ENCODE assay signal across 29 cellular contexts in the genomic region with DNA sequence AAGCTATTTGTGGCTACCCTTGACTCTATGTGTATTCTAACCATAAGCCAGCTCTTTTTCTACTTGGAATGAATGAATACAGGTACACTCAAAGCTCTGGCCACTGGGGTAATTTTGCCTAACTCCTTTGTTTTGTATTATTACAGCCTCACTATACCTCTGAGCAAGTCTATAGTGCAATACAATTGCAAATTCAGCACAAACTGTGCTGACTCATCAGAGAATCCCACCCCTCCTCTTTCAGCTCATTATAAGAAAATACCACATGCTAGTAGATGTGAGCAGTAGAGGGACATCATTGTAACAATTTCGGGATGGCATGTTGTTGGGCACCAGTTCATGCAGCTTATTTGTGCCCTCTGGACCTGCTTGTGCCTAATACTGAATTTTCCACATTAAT.
"Had no signal": no experiment of that assay in that cellular context is flagged by ENCODE, and none has a peak within 500 bp of the region (broad histone marks: within the 10 kb centered on the region; RNA-seq: fewer than 3 reads in every experiment).

No MANE protein-coding gene starts in this region.

- H3K9me3 ChIP-seq: stomach, suprapubic skin, testis, thoracic aorta, thyroid gland, tibial artery, tibial nerve, transverse colon, upper lobe of left lung, upper lobe of right lung, uterus, vagina had no signal

- H3K27ac ChIP-seq: stomach, suprapubic skin, testis, thoracic aorta, thyroid gland, tibial artery, tibial nerve, transverse colon, upper lobe of left lung, upper lobe of right lung, uterus, vagina had no signal

- H3K4me1 Mint-ChIP-seq: stimulated activated effector memory CD8-positive, alpha-beta T cell treated with anti-CD3 and anti-CD28 coated beads, Interleukin-12 subunit alpha, Interleukin-12 subunit beta, amount 100 ng/mL, for 72 hours; stimulated activated memory B cell treated with anti-CD40 and anti-IgM and Interleukin-4, amounts not matched to agents 10 μg/mL and 1 μg/mL and 100 μg/mL, for 72 hours; stimulated activated naive B cell treated with anti-CD40 and anti-IgM and Interleukin-4, amounts not matched to agents 10 μg/mL and 1 μg/mL and 100 μg/mL, for 72 hours; stimulated activated naive CD8-positive, alpha-beta T cell treated with anti-CD3 and anti-CD28 coated beads, Interleukin-15, amount 100 ng/mL, for 72 hours had no signal

- H3K4me1 ChIP-seq: stomach, suprapubic skin, testis, thyroid gland, tibial artery, tibial nerve, upper lobe of left lung, upper lobe of right lung, uterus, vagina had no signal

- H3K36me3 Mint-ChIP-seq: stimulated activated effector memory CD8-positive, alpha-beta T cell treated with anti-CD3 and anti-CD28 coated beads, Interleukin-12 subunit alpha, Interleukin-12 subunit beta, amount 100 ng/mL, for 72 hours; stimulated activated memory B cell treated with anti-CD40 and anti-IgM and Interleukin-4, amounts not matched to agents 10 μg/mL and 1 μg/mL and 100 μg/mL, for 72 hours; stimulated activated naive B cell treated with anti-CD40 and anti-IgM and Interleukin-4, amounts not matched to agents 10 μg/mL and 1 μg/mL and 100 μg/mL, for 72 hours; type B pancreatic cell had no signal

- H3K9me3 Mint-ChIP-seq: stimulated activated effector memory CD8-positive, alpha-beta T cell treated with anti-CD3 and anti-CD28 coated beads, Interleukin-12 subunit alpha, Interleukin-12 subunit beta, amount 100 ng/mL, for 72 hours; stimulated activated naive B cell treated with anti-CD40 and anti-IgM and Interleukin-4, amounts not matched to agents 10 μg/mL and 1 μg/mL and 100 μg/mL, for 72 hours had no signal

- FAIRE-seq: urothelium cell line had no signal

- H3K27me3 ChIP-seq: stomach, suprapubic skin, testis, thyroid gland, tibial artery, tibial nerve, transverse colon, upper lobe of left lung, upper lobe of right lung, uterus, vagina had no signal

- H3K4me3 Mint-ChIP-seq: stimulated activated effector memory CD8-positive, alpha-beta T cell treated with anti-CD3 and anti-CD28 coated beads, Interleukin-12 subunit alpha, Interleukin-12 subunit beta, amount 100 ng/mL, for 72 hours; stimulated activated memory B cell treated with anti-CD40 and anti-IgM and Interleukin-4, amounts not matched to agents 10 μg/mL and 1 μg/mL and 100 μg/mL, for 72 hours; stimulated activated naive B cell treated with anti-CD40 and anti-IgM and Interleukin-4, amounts not matched to agents 10 μg/mL and 1 μg/mL and 100 μg/mL, for 72 hours; stimulated activated naive CD8-positive, alpha-beta T cell treated with anti-CD3 and anti-CD28 coated beads, Interleukin-15, amount 100 ng/mL, for 72 hours; stimulated activated naive CD8-positive, alpha-beta T cell treated with anti-CD3 and anti-CD28 coated beads, Interleukin-15, Interleukin-2, amounts not matched to agents 100 ng/mL and 50 ng/mL, for 24 hours; type B pancreatic cell had no signal

- H3K27me3 Mint-ChIP-seq: stimulated activated memory B cell treated with anti-CD40 and anti-IgM and Interleukin-4, amounts not matched to agents 10 μg/mL and 1 μg/mL and 100 μg/mL, for 72 hours; stimulated activated naive B cell treated with anti-CD40 and anti-IgM and Interleukin-4, amounts not matched to agents 10 μg/mL and 1 μg/mL and 100 μg/mL, for 72 hours; stimulated activated naive CD8-positive, alpha-beta T cell treated with anti-CD3 and anti-CD28 coated beads, Interleukin-15, amount 100 ng/mL, for 72 hours; stimulated activated naive CD8-positive, alpha-beta T cell treated with anti-CD3 and anti-CD28 coated beads, Interleukin-15, Interleukin-2, amounts not matched to agents 100 ng/mL and 50 ng/mL, for 24 hours; type B pancreatic cell had no signal

- H3K36me3 ChIP-seq: stomach, suprapubic skin, thoracic aorta, thyroid gland, tibial artery, tibial nerve, transverse colon, upper lobe of left lung, upper lobe of right lung, uterus, vagina had no signal

- H3K27ac Mint-ChIP-seq: stimulated activated effector memory CD8-positive, alpha-beta T cell treated with anti-CD3 and anti-CD28 coated beads, Interleukin-12 subunit alpha, Interleukin-12 subunit beta, amount 100 ng/mL, for 72 hours; stimulated activated memory B cell treated with anti-CD40 and anti-IgM and Interleukin-4, amounts not matched to agents 10 μg/mL and 1 μg/mL and 100 μg/mL, for 72 hours; stimulated activated naive B cell treated with anti-CD40 and anti-IgM and Interleukin-4, amounts not matched to agents 10 μg/mL and 1 μg/mL and 100 μg/mL, for 72 hours; stimulated activated naive CD8-positive, alpha-beta T cell treated with anti-CD3 and anti-CD28 coated beads, Interleukin-15, amount 100 ng/mL, for 72 hours; stimulated activated naive CD8-positive, alpha-beta T cell treated with anti-CD3 and anti-CD28 coated beads, Interleukin-15, Interleukin-2, amounts not matched to agents 100 ng/mL and 50 ng/mL, for 24 hours; type B pancreatic cell had no signal

- DNase-seq: stimulated activated CD4-positive, alpha-beta T cell treated with anti-CD3 and anti-CD28 coated beads, Interleukin-2, amount 100 ng/mL, for 48 hours; stimulated activated CD4-positive, alpha-beta T cell treated with anti-CD3 and anti-CD28 coated beads, Interleukin-4, amount 100 ng/mL, for 1 hour; stimulated activated CD4-positive, alpha-beta T cell treated with anti-CD3 and anti-CD28 coated beads, Interleukin-4, amount 100 ng/mL, for 24 hours; stimulated activated CD4-positive, alpha-beta T cell treated with anti-CD3 and anti-CD28 coated beads, Interleukin-4, amount 100 ng/mL, for 4 hours; stimulated activated CD8-positive, alpha-beta memory T cell treated with anti-CD3 and anti-CD28 coated beads, Interleukin-4, amount 100 ng/mL, for 48 hours; stimulated activated naive B cell treated with anti-CD40 and anti-IgM and Interleukin-4, amounts not matched to agents 10 μg/mL and 1 μg/mL and 100 μg/mL, for 72 hours; stimulated activated naive CD4-positive, alpha-beta T cell; stimulated activated naive CD4-positive, alpha-beta T cell treated with Interleukin-2 at 50 U/mL for 16 hours; stimulated activated naive CD8-positive, alpha-beta T cell treated with anti-CD3 and anti-CD28 coated beads, Interleukin-15, amount 100 ng/mL, for 72 hours; stimulated activated naive CD8-positive, alpha-beta T cell treated with anti-CD3 and anti-CD28 coated beads, Interleukin-15, Interleukin-2, amounts not matched to agents 100 U/mL and 50 U/mL, for 24 hours; stomach; substantia nigra; testis; thyroid gland; tibial artery; transverse colon; trophoblast cell; upper lobe of right lung; uterus had no signal

- ATAC-seq: stimulated activated effector memory CD8-positive, alpha-beta T cell treated with anti-CD3 and anti-CD28 coated beads, Interleukin-12 subunit alpha, Interleukin-12 subunit beta, amount 100 ng/mL, for 72 hours; stimulated activated memory B cell treated with anti-CD40 and anti-IgM and Interleukin-4, amounts not matched to agents 10 μg/mL and 1 μg/mL and 100 μg/mL, for 72 hours; stimulated activated naive B cell treated with anti-CD40 and anti-IgM and Interleukin-4, amounts not matched to agents 10 μg/mL and 1 μg/mL and 100 μg/mL, for 72 hours; stimulated activated naive CD8-positive, alpha-beta T cell treated with anti-CD3 and anti-CD28 coated beads, Interleukin-15, amount 100 ng/mL, for 72 hours; stimulated activated naive CD8-positive, alpha-beta T cell treated with anti-CD3 and anti-CD28 coated beads, Interleukin-15, Interleukin-2, amounts not matched to agents 100 U/mL and 50 U/mL, for 24 hours; upper lobe of right lung had no signal

- H3K4me3 ChIP-seq: stomach, suprapubic skin, testis, thoracic aorta, thyroid gland, tibial artery, tibial nerve, transverse colon, upper lobe of left lung, upper lobe of right lung, uterus, vagina had no signal
